21 cellular contexts compared by ENCODE assay signal in the genomic region with DNA sequence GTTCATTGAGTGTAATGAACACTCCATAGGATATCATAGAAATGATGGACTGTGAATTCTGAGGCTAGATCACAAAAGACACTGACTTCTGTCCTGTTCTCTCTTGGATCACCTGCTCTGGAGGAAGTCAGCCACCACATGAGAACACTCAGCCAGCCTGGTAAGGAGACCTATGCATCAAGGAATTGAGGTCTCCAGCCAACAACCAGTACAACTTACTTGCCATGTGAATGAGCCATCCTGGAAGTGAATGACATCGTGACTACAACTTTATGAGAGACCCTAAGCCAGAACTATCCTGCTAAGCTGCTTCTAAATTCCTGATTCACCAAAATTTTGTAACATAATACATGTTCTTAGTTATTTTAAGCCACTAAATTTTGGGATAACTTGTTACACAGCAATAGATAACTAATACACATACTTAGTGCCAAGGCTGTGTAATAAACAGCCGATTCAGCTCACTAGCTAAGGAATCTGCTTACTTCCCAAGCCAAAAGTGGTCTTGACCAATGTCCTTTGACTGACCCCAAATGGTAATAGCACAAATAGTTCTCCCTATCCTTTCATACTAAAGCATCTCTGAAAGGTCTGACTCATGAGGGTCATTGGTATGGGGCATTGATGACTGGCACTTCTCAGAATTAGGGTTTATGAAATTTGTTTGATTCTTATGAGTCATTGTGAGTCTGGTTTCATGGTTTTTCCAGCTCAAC. TPM values are rescaled to one million over a fixed set of nuclear protein-coding genes. Genes with fewer than 3 reads are reported as not detected.
A peak's percentile ranks its signal among the peaks of the same experiment; 100 is the strongest.
DNase-seq lines count a peak whose midpoint lies in the region; ATAC-seq and TF ChIP-seq lines count a peak whose summit lies in the region.
"Had no signal": no experiment of that assay in that cellular context is flagged by ENCODE, and none has a peak within 500 bp of the region (broad histone marks: within the 10 kb centered on the region; RNA-seq: fewer than 3 reads in every experiment).

No MANE protein-coding gene starts in this region.

- 83% methylated on average over 2 of the region's 2 CpGs for WGBS in SK-N-SH (ENCODE audit: low lambda C conversion rate)
- WGBS in ovary, 3 donors: 84 to 91% (median 86%) methylated on average over 2 of the region's 2 CpGs

- H3K4me1 ChIP-seq in SK-N-SH (ENCODE audit: control insufficient read depth in 1 of 2, insufficient read depth in 2 of 2, low read depth in 1 of 2, low read length in 1 of 2) (no peaks in the 10 kb centered on the region; a peak in 1 of 4 replicates), foreskin keratinocyte (no peaks in the 10 kb centered on the region), ovary (ENCODE audit: insufficient read depth) (no peaks in the 10 kb centered on the region)
- H3K4me1 ChIP-seq: body of pancreas had no signal

- H3K4me3 ChIP-seq in SK-N-SH (ENCODE audit: low read depth in 2 of 2, low read length in 1 of 2): no peak overlapping the region
- H3K4me3 ChIP-seq in ovary: no peak overlapping the region
- H3K4me3 ChIP-seq: body of pancreas had no signal

- TF ChIP-seq CTCF in SK-N-SH (IDR thresholded peaks at IDR 0.05): no peak
- no peak for TF ChIP-seq CTCF in foreskin keratinocyte (conservative IDR thresholded peaks at IDR 0.05)
- TF ChIP-seq CTCF in ovary (IDR thresholded peaks at IDR 0.05): no peak

- H3K4me1 Mint-ChIP-seq in activated T-helper 17 cell treated with anti-CD3 and anti-CD28 coated beads, Interleukin-2, amount 50 U/mL, for 72 hours: peaks cover 23% of the 10 kb centered on the region
- H3K4me1 Mint-ChIP-seq: activated naive CD4-positive, alpha-beta T cell treated with anti-CD3 and anti-CD28 coated beads, Interleukin-2, amount 10 ng/mL, durations not matched to agents 7 days and 5 days; memory B cell; nephron; T-cell had no signal

- no peaks in the 10 kb centered on the region for H3K36me3 ChIP-seq in SK-N-SH (replicated peaks in 1 of 2; ENCODE audit: control insufficient read depth in 1 of 2, insufficient read depth in 2 of 2, low read length in 1 of 2)
- no peaks in the 10 kb centered on the region for H3K36me3 ChIP-seq in ovary

- TF ChIP-seq EP300 in SK-N-SH (IDR thresholded peaks at IDR 0.05; ENCODE audit: borderline replicate concordance in 1 of 2, low read depth in 1 of 2, low read length in 1 of 2) (no peak), ovary (IDR thresholded peaks at IDR 0.05) (no peak)

- CTCF ChIA-PET in SK-N-SH (lab: Yijun Ruan, JAX): no interaction called here

- H3K27ac ChIP-seq in SK-N-SH (ENCODE audit: low read depth in 2 of 2, low read length in 1 of 2): no peak overlapping the region
- no peak overlapping the region for H3K27ac ChIP-seq in foreskin keratinocyte
- no peak overlapping the region for H3K27ac ChIP-seq in ovary
- H3K27ac ChIP-seq: 22Rv1, body of pancreas had no signal

- no peaks in the 10 kb centered on the region for H3F3A ChIP-seq in SK-N-SH (replicated peaks; ENCODE audit: insufficient read depth)

- POLR2A ChIA-PET in SK-N-SH (lab: Yijun Ruan, JAX): interaction anchor here (0.6 to 1.1 kb wide), 2 partner anchors 93 to 381 kb away, joined by 3 read pairs; no protein-coding TSS in a partner anchor

- no peak for ATAC-seq in SK-N-SH treated with all-trans-retinoic acid at 6 μM for 48 hours
- peak; percentile 97 for ATAC-seq in activated T-helper 17 cell treated with anti-CD3 and anti-CD28 coated beads, Interleukin-2, amount 50 U/mL, for 72 hours (replicated peaks)
- peak; percentile 41 for ATAC-seq in foreskin keratinocyte
- ATAC-seq: body of pancreas, Panc1, T-cell had no signal

- H3K27me3 Mint-ChIP-seq in activated T-helper 17 cell treated with anti-CD3 and anti-CD28 coated beads, Interleukin-2, amount 50 U/mL, for 72 hours: peaks cover 27% of the 10 kb centered on the region

- H3K27me3 ChIP-seq in SK-N-SH (ENCODE audit: insufficient read depth) (peaks cover 8% of the 10 kb centered on the region; the same call in 1 of the 2 replicates), foreskin keratinocyte (peaks cover 30% of the 10 kb centered on the region), ovary (no peaks in the 10 kb centered on the region)
- H3K27me3 ChIP-seq: body of pancreas had no signal

- no peaks in the 10 kb centered on the region for H3K9me3 Mint-ChIP-seq in activated T-helper 17 cell treated with anti-CD3 and anti-CD28 coated beads, Interleukin-2, amount 50 U/mL, for 72 hours
- H3K9me3 Mint-ChIP-seq: activated naive CD4-positive, alpha-beta T cell treated with anti-CD3 and anti-CD28 coated beads, Interleukin-2, amount 10 ng/mL, durations not matched to agents 7 days and 5 days; memory B cell; nephron; T-cell had no signal

- no peak for TF ChIP-seq POLR2A in ovary (IDR thresholded peaks at IDR 0.05)

- no peak overlapping the region for H2AFZ ChIP-seq in SK-N-SH (ENCODE audit: low read depth)

- H3K4me3 Mint-ChIP-seq in activated T-helper 17 cell treated with anti-CD3 and anti-CD28 coated beads, Interleukin-2, amount 50 U/mL, for 72 hours: peak overlapping the region; percentile 38
- H3K4me3 Mint-ChIP-seq: activated naive CD4-positive, alpha-beta T cell treated with anti-CD3 and anti-CD28 coated beads, Interleukin-2, amount 10 ng/mL, durations not matched to agents 7 days and 5 days; memory B cell; nephron; T-cell had no signal

- H3K9me3 ChIP-seq in SK-N-SH (no peaks in the 10 kb centered on the region), ovary (no peaks in the 10 kb centered on the region)
- H3K9me3 ChIP-seq: body of pancreas had no signal

- H4K20me1 ChIP-seq in SK-N-SH (ENCODE audit: insufficient read depth): no peaks in the 10 kb centered on the region

- H3K9me2 ChIP-seq in SK-N-SH: no peaks in the 10 kb centered on the region

- DNase-seq in SK-N-SH: no peak
- peak; percentile 79 for DNase-seq in HS-27A (ENCODE audit: low read depth)
- DNase-seq in foreskin keratinocyte: peak; percentile 18 to 33
- DNase-seq in ovary: no peak
- no peak for DNase-seq in activated naive CD4-positive, alpha-beta T cell treated with Interleukin-2 at 50 U/mL for 16 hours
- DNase-seq in dermis blood vessel endothelial cell: no peak
- DNase-seq: activated naive CD4-positive, alpha-beta T cell treated with anti-CD3 and anti-CD28 coated beads, Interleukin-2, amount 10 ng/mL, durations not matched to agents 7 days and 5 days; body of pancreas; erythroblast; GOT3; NCI-H1092; NCI-H2171 treated with DMSO at 0.1 percent for 48 hours; stimulated activated CD4-positive, alpha-beta T cell treated with anti-CD3 and anti-CD28 coated beads, Interleukin-12 subunit alpha, Interleukin-12 subunit beta, amount 100 ng/mL, for 4 hours; T-cell; trophoblast cell had no signal

- no peak for TF ChIP-seq RAD21 in SK-N-SH (IDR thresholded peaks at IDR 0.05; ENCODE audit: low read length)

- peak overlapping the region; percentile 52 for H3K27ac Mint-ChIP-seq in activated T-helper 17 cell treated with anti-CD3 and anti-CD28 coated beads, Interleukin-2, amount 50 U/mL, for 72 hours
- H3K27ac Mint-ChIP-seq: activated naive CD4-positive, alpha-beta T cell treated with anti-CD3 and anti-CD28 coated beads, Interleukin-2, amount 10 ng/mL, durations not matched to agents 7 days and 5 days; memory B cell; nephron; T-cell had no signal

- no peaks in the 10 kb centered on the region for H3K36me3 Mint-ChIP-seq in activated T-helper 17 cell treated with anti-CD3 and anti-CD28 coated beads, Interleukin-2, amount 50 U/mL, for 72 hours (ENCODE audit: low read depth)
- H3K36me3 Mint-ChIP-seq: activated naive CD4-positive, alpha-beta T cell treated with anti-CD3 and anti-CD28 coated beads, Interleukin-2, amount 10 ng/mL, durations not matched to agents 7 days and 5 days; memory B cell; T-cell had no signal

- no peak overlapping the region for H3K4me2 ChIP-seq in SK-N-SH

- no peaks in the 10 kb centered on the region for H3K79me2 ChIP-seq in SK-N-SH (ENCODE audit: insufficient read depth)

- H3K9ac ChIP-seq in SK-N-SH: no peak overlapping the region

- intact Hi-C loops in ovary (cut with DNase I): no loop called here

TF ChIP-seq in SK-N-SH, 30 proteins besides CTCF, POLR2A, EP300 and RAD21:
- 0 out of 2 replicates have a peak, but pooled peaks have one; percentile 14 for TF ChIP-seq FOSL2 (IDR thresholded peaks at IDR 0.05; ENCODE audit: borderline replicate concordance, low read depth)
- TF ChIP-seq, protein P1, sequence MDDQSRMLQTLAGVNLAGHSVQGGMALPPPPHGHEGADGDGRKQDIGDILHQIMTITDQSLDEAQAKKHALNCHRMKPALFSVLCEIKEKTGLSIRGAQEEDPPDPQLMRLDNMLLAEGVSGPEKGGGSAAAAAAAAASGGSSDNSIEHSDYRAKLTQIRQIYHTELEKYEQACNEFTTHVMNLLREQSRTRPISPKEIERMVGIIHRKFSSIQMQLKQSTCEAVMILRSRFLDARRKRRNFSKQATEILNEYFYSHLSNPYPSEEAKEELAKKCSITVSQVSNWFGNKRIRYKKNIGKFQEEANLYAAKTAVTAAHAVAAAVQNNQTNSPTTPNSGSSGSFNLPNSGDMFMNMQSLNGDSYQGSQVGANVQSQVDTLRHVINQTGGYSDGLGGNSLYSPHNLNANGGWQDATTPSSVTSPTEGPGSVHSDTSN (IDR thresholded peaks at IDR 0.05): no peak
- no peak for TF ChIP-seq RFX5 (IDR thresholded peaks at IDR 0.05; ENCODE audit: low read length)

TF ChIP-seq in SK-N-SH treated with all-trans-retinoic acid at 6 μM for 48 hours, 23 proteins besides CTCF, POLR2A, EP300 and RAD21 (continues in another document):
- TF ChIP-seq CSDC2 (CRISPR knock-in tag; IDR thresholded peaks at IDR 0.05): no peak
- TF ChIP-seq RARB (CRISPR knock-in tag; IDR thresholded peaks at IDR 0.05): no peak
- TF ChIP-seq, protein P2, sequence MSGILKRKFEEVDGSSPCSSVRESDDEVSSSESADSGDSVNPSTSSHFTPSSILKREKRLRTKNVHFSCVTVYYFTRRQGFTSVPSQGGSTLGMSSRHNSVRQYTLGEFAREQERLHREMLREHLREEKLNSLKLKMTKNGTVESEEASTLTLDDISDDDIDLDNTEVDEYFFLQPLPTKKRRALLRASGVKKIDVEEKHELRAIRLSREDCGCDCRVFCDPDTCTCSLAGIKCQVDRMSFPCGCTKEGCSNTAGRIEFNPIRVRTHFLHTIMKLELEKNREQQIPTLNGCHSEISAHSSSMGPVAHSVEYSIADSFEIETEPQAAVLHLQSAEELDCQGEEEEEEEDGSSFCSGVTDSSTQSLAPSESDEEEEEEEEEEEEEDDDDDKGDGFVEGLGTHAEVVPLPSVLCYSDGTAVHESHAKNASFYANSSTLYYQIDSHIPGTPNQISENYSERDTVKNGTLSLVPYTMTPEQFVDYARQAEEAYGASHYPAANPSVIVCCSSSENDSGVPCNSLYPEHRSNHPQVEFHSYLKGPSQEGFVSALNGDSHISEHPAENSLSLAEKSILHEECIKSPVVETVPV (CRISPR knock-in tag; IDR thresholded peaks at IDR 0.05): no peak
- TF ChIP-seq SNAI2 (CRISPR knock-in tag; IDR thresholded peaks at IDR 0.05): no peak

RNA-seq across cellular contexts. Expression of a gene that starts 6.9 kb away (rescaled TPM):
- 29.5 and 34.4 TPM in 2 replicates for polyA plus RNA-seq in SK-N-SH (2012; rRNA removed)
- polyA plus RNA-seq in SK-N-SH (2012; cell fraction: cytosol; rRNA removed): 32.3 and 35.1 TPM in 2 replicates
- polyA plus RNA-seq in SK-N-SH (2012; cell fraction: nucleus; rRNA removed): 24.0 and 27.6 TPM in 2 replicates
- total RNA-seq in activated T-helper 17 cell treated with anti-CD3 and anti-CD28 coated beads, Interleukin-2, amount 50 U/mL, for 72 hours: 10 to 100 TPM; 59.0 to 91.3 TPM
- 52.5 and 63.1 TPM in 2 replicates for total RNA-seq in foreskin keratinocyte
- polyA plus RNA-seq in foreskin keratinocyte: 55.6 and 60.6 TPM in 2 replicates
- 10 to 100 TPM; 17.3 to 54.6 (median 42.3) TPM for total RNA-seq in ovary
- 10 to 100 TPM; 33.0 to 58.7 TPM for polyA plus RNA-seq in ovary
- total RNA-seq in dermis blood vessel endothelial cell: 32.8 and 35.8 TPM in 2 replicates

Comparison
In these comparisons a context has a peak if more than half of its experiments do, and no peak if none do; other contexts are left out.
1. DNase-seq: peak in HS-27A (single experiment) and foreskin keratinocyte (2 of 2); none in SK-N-SH (single experiment), ovary (0 of 5), activated naive CD4-positive, alpha-beta T cell treated with Interleukin-2 at 50 U/mL for 16 hours (single experiment) and dermis blood vessel endothelial cell (single experiment).